ENCODE assay signal across 9 cellular contexts in the genomic region with DNA sequence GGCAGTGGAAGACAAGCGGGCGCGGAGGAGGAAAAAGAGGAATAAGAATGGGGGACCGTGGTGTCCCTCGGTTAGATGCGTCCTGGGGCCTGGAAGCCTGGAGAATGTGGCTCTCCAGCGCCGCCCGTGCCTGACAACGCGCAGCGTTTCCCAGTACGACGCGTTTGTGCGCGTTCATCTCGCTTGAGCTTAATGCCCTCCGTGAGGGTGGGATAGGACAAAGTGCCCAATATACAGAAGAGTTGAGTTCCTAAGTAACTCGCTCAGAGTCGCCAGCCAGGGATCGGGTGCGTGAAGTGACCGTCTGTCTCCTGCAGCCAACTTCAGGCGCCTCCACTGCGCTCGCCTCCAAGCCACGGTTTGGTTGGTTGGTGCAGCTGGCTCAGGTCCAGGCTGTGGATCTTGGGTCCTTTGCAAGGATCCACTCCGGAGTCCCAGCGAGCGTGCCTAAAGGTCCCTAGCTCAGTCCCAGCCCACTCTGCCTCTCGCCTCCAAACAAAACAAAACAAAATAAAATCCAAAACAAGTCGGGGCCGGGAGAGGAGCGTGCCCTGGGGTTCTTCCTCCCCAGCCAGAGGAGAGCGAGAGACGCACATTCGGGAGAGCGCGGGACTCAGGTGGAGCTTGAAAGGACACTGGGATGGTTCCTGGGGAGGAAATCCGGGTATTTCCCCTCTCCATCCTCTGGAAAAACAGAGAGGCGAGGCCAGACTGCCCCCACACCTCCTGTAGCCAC.
A peak's percentile ranks its signal among the peaks of the same experiment; 100 is the strongest.
DNase-seq lines count a peak whose midpoint lies in the region; ATAC-seq lines count a peak whose summit lies in the region.
"Had no signal": no experiment of that assay in that cellular context is flagged by ENCODE, and none has a peak within 500 bp of the region (broad histone marks: within the 10 kb centered on the region; RNA-seq: fewer than 3 reads in every experiment).

No MANE protein-coding gene starts in this region.

- no peak for DNase-seq in stimulated activated naive CD8-positive, alpha-beta T cell treated with anti-CD3 and anti-CD28 coated beads, Interleukin-15, Interleukin-2, amounts not matched to agents 100 U/mL and 50 U/mL, for 24 hours
- peak; percentile 31 to 49 for DNase-seq in activated CD4-positive, alpha-beta T cell treated with anti-CD3 and anti-CD28 coated beads, Interleukin-2, amount 50 U/mL, for 48 hours
- DNase-seq in iPS-NIHi7 (ENCODE audit: extremely low spot score) (peak; percentile 66), SHP77 (lab: John Stamatoyannopoulos, UW) (no peak), GM03348 (ENCODE audit: low spot score) (no peak)

- ATAC-seq in stimulated activated naive CD8-positive, alpha-beta T cell treated with anti-CD3 and anti-CD28 coated beads, Interleukin-15, Interleukin-2, amounts not matched to agents 100 U/mL and 50 U/mL, for 24 hours = no peak
- ATAC-seq in HG02588 (IDR thresholded peaks at IDR 0.05; ENCODE audit: unreplicated experiment) = no peak
- no peak for ATAC-seq in HG02798 (IDR thresholded peaks at IDR 0.05; ENCODE audit: poor library complexity, unreplicated experiment)
- ATAC-seq: GM12878 had no signal

- no peaks in the 10 kb centered on the region for H3K36me3 Mint-ChIP-seq in stimulated activated naive CD8-positive, alpha-beta T cell treated with anti-CD3 and anti-CD28 coated beads, Interleukin-15, Interleukin-2, amounts not matched to agents 100 ng/mL and 50 ng/mL, for 24 hours (ENCODE audit: low read depth)

- H3K27ac Mint-ChIP-seq in stimulated activated naive CD8-positive, alpha-beta T cell treated with anti-CD3 and anti-CD28 coated beads, Interleukin-15, Interleukin-2, amounts not matched to agents 100 ng/mL and 50 ng/mL, for 24 hours = no peak overlapping the region

- H3K4me1 Mint-ChIP-seq in stimulated activated naive CD8-positive, alpha-beta T cell treated with anti-CD3 and anti-CD28 coated beads, Interleukin-15, Interleukin-2, amounts not matched to agents 100 ng/mL and 50 ng/mL, for 24 hours (ENCODE audit: low read depth) = peaks cover 61% of the 10 kb centered on the region

- H3K4me3 Mint-ChIP-seq in stimulated activated naive CD8-positive, alpha-beta T cell treated with anti-CD3 and anti-CD28 coated beads, Interleukin-15, Interleukin-2, amounts not matched to agents 100 ng/mL and 50 ng/mL, for 24 hours = peak overlapping the region; percentile 68

- no peaks in the 10 kb centered on the region for H3K9me3 Mint-ChIP-seq in stimulated activated naive CD8-positive, alpha-beta T cell treated with anti-CD3 and anti-CD28 coated beads, Interleukin-15, Interleukin-2, amounts not matched to agents 100 ng/mL and 50 ng/mL, for 24 hours

- peaks cover 51% of the 10 kb centered on the region for H3K27me3 Mint-ChIP-seq in stimulated activated naive CD8-positive, alpha-beta T cell treated with anti-CD3 and anti-CD28 coated beads, Interleukin-15, Interleukin-2, amounts not matched to agents 100 ng/mL and 50 ng/mL, for 24 hours

Comparison
In these comparisons a context has a peak if more than half of its experiments do, and no peak if none do; other contexts are left out.
1. DNase-seq: peak in activated CD4-positive, alpha-beta T cell treated with anti-CD3 and anti-CD28 coated beads, Interleukin-2, amount 50 U/mL, for 48 hours (2 of 2) and iPS-NIHi7 (single experiment); none in stimulated activated naive CD8-positive, alpha-beta T cell treated with anti-CD3 and anti-CD28 coated beads, Interleukin-15, Interleukin-2, amounts not matched to agents 100 U/mL and 50 U/mL, for 24 hours (single experiment), SHP77 (0 of 2) and GM03348 (single experiment).